Comparison of ENCODE assay signal across 12 cellular contexts in genomic region chr20:47149939-47150338, GRCh38.
"Had no signal": no experiment of that assay in that cellular context is flagged by ENCODE, and none has a peak within 500 bp of the region (broad histone marks: within the 10 kb centered on the region; RNA-seq: fewer than 3 reads in every experiment).

No MANE protein-coding gene starts in this region.

- H3K36me3 ChIP-seq: ascending aorta had no signal

- H3K9ac ChIP-seq: SK-N-SH had no signal

- H3K4me2 ChIP-seq: SK-N-SH had no signal

- H3K4me3 ChIP-seq: ascending aorta, body of pancreas, SJCRH30 had no signal

- FAIRE-seq: bronchial epithelial cell had no signal

- H3K4me1 ChIP-seq: ascending aorta, body of pancreas had no signal

- H3K27me3 ChIP-seq: ascending aorta, body of pancreas, SJCRH30 had no signal

- DNase-seq: activated CD4-positive, CD25-positive, alpha-beta regulatory T cell; activated CD8-positive, alpha-beta memory T cell treated with anti-CD3 and anti-CD28 coated beads for 24 hours; activated effector memory CD4-positive, alpha-beta T cell treated with anti-CD3 and anti-CD28 coated beads, Interleukin-2, amount 50 U/mL, for 16 hours; activated naive CD4-positive, alpha-beta T cell treated with Interleukin-2 at 50 U/mL for 16 hours; activated T-cell treated with anti-CD3 and anti-CD28 coated beads, Interleukin-2, amount 50 U/mL, for 4 hours; amniotic stem cell; NK-92 treated with Interleukin-12 subunit alpha and Interleukin-12 subunit beta, amount 100 ng/mL, for 24 hours had no signal

- H3K9me3 ChIP-seq: ascending aorta, body of pancreas, SJCRH30, SK-N-SH had no signal

- H3K27ac ChIP-seq: ascending aorta, body of pancreas, SJCRH30 had no signal
